In genomic region chr16:28900601-28901000, GRCh38 we compare ENCODE assay signal across 18 cellular contexts. TPM values are rescaled to one million over a fixed set of nuclear protein-coding genes. Genes with fewer than 3 reads are reported as not detected.
DNase-seq lines count a peak whose midpoint lies in the region; FAIRE-seq and TF ChIP-seq lines count a peak whose summit lies in the region.
"Had no signal": no experiment of that assay in that cellular context is flagged by ENCODE, and none has a peak within 500 bp of the region (broad histone marks: within the 10 kb centered on the region; RNA-seq: fewer than 3 reads in every experiment).

No MANE protein-coding gene starts in this region.

- no peaks in the 10 kb centered on the region for H3K23me2 ChIP-seq in H9 (ENCODE audit: insufficient read length, low read depth, low read length, poor library complexity, severe bottlenecking)
- no peaks in the 10 kb centered on the region for H3K23me2 ChIP-seq in H1 (ENCODE audit: low read depth, low read length)

- WGBS in H9 (ENCODE audit: extremely low coverage, insufficient read length, low lambda C conversion rate) = no CpG with 5 or more reads among the region's 25 CpGs
- WGBS in H1 (ENCODE audit: extremely low coverage in 1 of 2, insufficient coverage in 1 of 2, insufficient read length in 1 of 2, insufficient replicate concordance in 2 of 2, low coverage in 1 of 2, low lambda C conversion rate in 2 of 2, missing lambda C conversion rate in 1 of 2), 2 experiments = 96% methylated on average over 18 of the region's 25 CpGs; no CpG with 5 or more reads in 1 of the 2 experiments

- peak overlapping the region; percentile 90 for H3K4me2 ChIP-seq in BLaER1
- H3K4me2 ChIP-seq in H9 (ENCODE audit: insufficient read depth, insufficient read length, low read length) = no peak overlapping the region
- no peak overlapping the region for H3K4me2 ChIP-seq in H1 (ENCODE audit: insufficient read depth in 1 of 2, low read depth in 2 of 2, low read length in 2 of 2)

- no peaks in the 10 kb centered on the region for H3K27me3 Mint-ChIP-seq in H9 (ENCODE audit: low read depth)

- no peak overlapping the region for H4K5ac ChIP-seq in H9 (ENCODE audit: insufficient read length, low read depth, low read length)
- no peak overlapping the region for H4K5ac ChIP-seq in H1 (ENCODE audit: insufficient read length, low read depth, low read length)

- H3K4ac ChIP-seq in H9 (ENCODE audit: low read depth, low read length) (no peak overlapping the region), H1 (replicated peaks; ENCODE audit: insufficient read length, low read depth, low read length) (no peak overlapping the region)

- no peaks in the 10 kb centered on the region for H3K9me3 Mint-ChIP-seq in H9
- H3K9me3 Mint-ChIP-seq: CD14-positive monocyte had no signal

- CTCF ChIA-PET in H1 (lab: Charles Lee; ENCODE audit: partially characterized antibody) = interaction anchor here (0.9 to 1.5 kb wide), 3 partner anchors 11 to 45 kb away, joined by 3 to 6 read pairs (median 4); no protein-coding TSS in a partner anchor

- H3K79me2 ChIP-seq in H9 (ENCODE audit: insufficient read depth, low read length) (no peaks in the 10 kb centered on the region), H1 (ENCODE audit: control insufficient read depth in 1 of 2, insufficient read depth in 2 of 2, low read length in 2 of 2) (no peaks in the 10 kb centered on the region)

- H3K9ac ChIP-seq in BLaER1 = no peak overlapping the region
- H3K9ac ChIP-seq in H9 (ENCODE audit: extremely low read depth, insufficient read length, low read length) = no peak overlapping the region
- H3K9ac ChIP-seq in H1 (replicated peaks in 1 of 4; ENCODE audit: extremely low read depth in 1 of 4, low read depth in 3 of 4, low read length in 3 of 4) = no peak overlapping the region

- no peak for TF ChIP-seq RAD21 in H1 (IDR thresholded peaks at IDR 0.05 in 1 of 2, conservative IDR thresholded peaks at IDR 0.05 in 1 of 2; ENCODE audit: low read depth in 2 of 2, low read length in 2 of 2)

- H3K4me1 Mint-ChIP-seq in H9 = no peaks in the 10 kb centered on the region; a peak in 1 of 4 replicates
- H3K4me1 Mint-ChIP-seq: CD14-positive monocyte had no signal

- no peak overlapping the region for H3T11ph ChIP-seq in H9 (ENCODE audit: low read length)

- TF ChIP-seq CTCF in H9 (conservative IDR thresholded peaks at IDR 0.05) (no peak), H1 (IDR thresholded peaks at IDR 0.05; ENCODE audit: control extremely low read depth in 1 of 3, insufficient read depth in 1 of 3, low read depth in 1 of 3, low read length in 3 of 3) (no peak)

- POLR2A ChIA-PET in H1 (lab: Charles Lee; ENCODE audit: partially characterized antibody) = interaction anchor here (0.7 to 2.9 kb wide), 7 partner anchors 8 to 62 kb away, joined by 3 to 7 read pairs (median 4); no protein-coding TSS in a partner anchor

- no peak for TF ChIP-seq POLR2A in H1 (IDR thresholded peaks at IDR 0.05; ENCODE audit: control extremely low read depth in 1 of 2, low read depth in 2 of 2, low read length in 2 of 2)

- H2AFZ ChIP-seq in H9 (ENCODE audit: low read length) (no peak overlapping the region), H1 (ENCODE audit: low read length) (no peak overlapping the region)

- H3K79me1 ChIP-seq in H9 (ENCODE audit: insufficient read depth, low read depth, low read length, poor library complexity, severe bottlenecking) = no peaks in the 10 kb centered on the region
- no peaks in the 10 kb centered on the region for H3K79me1 ChIP-seq in H1 (ENCODE audit: low read depth, low read length)

- no peak overlapping the region for H3K18ac ChIP-seq in H9 (ENCODE audit: insufficient read length, low read depth, low read length)
- H3K18ac ChIP-seq in H1 (ENCODE audit: extremely low read depth, low read length) = no peak overlapping the region

- H4K8ac ChIP-seq in H9 (replicated peaks; ENCODE audit: insufficient read length, low read depth, low read length) (no peak overlapping the region), H1 (ENCODE audit: extremely low read depth, insufficient read depth, low read length) (peak overlapping the region; percentile 85; the same call in 1 of the 2 replicates)

- H3K27me3 ChIP-seq in BLaER1 (no peaks in the 10 kb centered on the region), H9 (ENCODE audit: insufficient read depth, low read length) (no peaks in the 10 kb centered on the region), H1 (replicated peaks in 1 of 4; ENCODE audit: control insufficient read depth in 3 of 4, extremely low read depth in 1 of 4, insufficient read depth in 3 of 4, low read length in 3 of 4) (no peaks in the 10 kb centered on the region)

- H3K27ac ChIP-seq in BLaER1 (peak overlapping the region; percentile 86), H9 (ENCODE audit: insufficient read length, low read depth, low read length) (no peak overlapping the region), H1 (ENCODE audit: low read depth, low read length) (0 out of 2 replicates have a peak overlapping the region, but pooled peaks have one; percentile 45)
- H3K27ac ChIP-seq: SK-N-MC had no signal

- DNase-seq in H9 (no peak), H1 (ENCODE audit: low read depth in 1 of 2, low spot score in 2 of 2) (no peak), NCI-H146 (lab: John Stamatoyannopoulos, UW) (no peak), AG20443 (ENCODE audit: low spot score) (no peak)
- DNase-seq: DMS79, HCEC 1CT, NCI-H1105, NCI-H1694, NCI-H2081 treated with DMSO at 0.1 percent for 48 hours, NCI-H446 treated with DMSO at 0.1 percent for 48 hours, NCI-H69, SHP77 had no signal

- no peaks in the 10 kb centered on the region for H4K20me1 ChIP-seq in BLaER1
- no peaks in the 10 kb centered on the region for H4K20me1 ChIP-seq in H9 (ENCODE audit: control insufficient read depth, insufficient read depth, insufficient read length)
- H4K20me1 ChIP-seq in H1 (replicated peaks in 1 of 2; ENCODE audit: control insufficient read depth in 1 of 2, insufficient read depth in 2 of 2, low read length in 2 of 2) = peaks cover 0 to 2% of the 10 kb centered on the region in 2 experiments

- H3K4me1 ChIP-seq in BLaER1 (peaks cover 59% of the 10 kb centered on the region), H9 (ENCODE audit: insufficient read depth, low read length) (no peaks in the 10 kb centered on the region), H1 (replicated peaks in 1 of 4; ENCODE audit: control insufficient read depth in 3 of 4, insufficient read depth in 4 of 4, low read length in 3 of 4) (no peaks in the 10 kb centered on the region; a peak in 1 of 7 replicates)

- H2BK20ac ChIP-seq in H9 (ENCODE audit: low read depth, low read length, poor library complexity, severe bottlenecking) (no peak overlapping the region), H1 (ENCODE audit: low read length) (0 out of 2 replicates have a peak overlapping the region, but pooled peaks have one; percentile 48)

- H3K9me3 ChIP-seq in BLaER1 (no peaks in the 10 kb centered on the region), H9 (ENCODE audit: control insufficient read depth, low read depth, low read length) (no peaks in the 10 kb centered on the region), H1 (ENCODE audit: insufficient read depth in 2 of 2, low read depth in 1 of 2, low read length in 1 of 2) (no peaks in the 10 kb centered on the region)

- H3K14ac ChIP-seq in H9 (ENCODE audit: insufficient read depth, low read length) (no peak overlapping the region; the same call in 1 of the 2 replicates), H1 (ENCODE audit: insufficient read length) (no peak overlapping the region)

- H4K91ac ChIP-seq in H9 (ENCODE audit: insufficient read length, low read depth, low read length) (no peak overlapping the region), H1 (replicated peaks; ENCODE audit: insufficient read length, low read length) (no peak overlapping the region)

- peaks cover 0 to 2% (median 0%) of the 10 kb centered on the region in 3 experiments; a peak in 1 of 7 replicates for H3K36me3 Mint-ChIP-seq in H9 (ENCODE audit: insufficient read depth in 1 of 3, low read depth in 3 of 3)

- H2BK15ac ChIP-seq in H9 (ENCODE audit: low read depth, low read length) = no peak overlapping the region
- no peak overlapping the region for H2BK15ac ChIP-seq in H1 (ENCODE audit: low read length)

- FAIRE-seq in H1 (lab: Jason Lieb, UNC) = no peak
- FAIRE-seq: K562, RCC 7860 had no signal

- H3K36me3 ChIP-seq in BLaER1 (peaks cover 37% of the 10 kb centered on the region), H1 (ENCODE audit: control insufficient read depth in 2 of 4, insufficient read depth in 4 of 4, low read length in 3 of 4) (no peaks in the 10 kb centered on the region; a peak in 1 of 8 replicates)

- H3K4me3 Mint-ChIP-seq in H9 = no peak overlapping the region
- H3K4me3 Mint-ChIP-seq: CD14-positive monocyte had no signal

- H3K23ac ChIP-seq in H9 (ENCODE audit: insufficient read length, low read depth, low read length) (no peak overlapping the region), H1 (ENCODE audit: insufficient read length) (no peak overlapping the region)

- no peak overlapping the region for H2BK5ac ChIP-seq in H9 (ENCODE audit: insufficient read length, low read length)
- H2BK5ac ChIP-seq in H1 (ENCODE audit: low read depth, low read length) = peak overlapping the region; percentile 75

- H2BK120ac ChIP-seq in H9 (ENCODE audit: low read depth, low read length, poor library complexity, severe bottlenecking) = no peak overlapping the region
- H2BK120ac ChIP-seq in H1 (replicated peaks; ENCODE audit: low read depth, low read length) = no peak overlapping the region

- H2BK12ac ChIP-seq in H9 (ENCODE audit: insufficient read length, low read depth, low read length) (no peak overlapping the region), H1 (ENCODE audit: low read depth, low read length) (0 out of 2 replicates have a peak overlapping the region, but pooled peaks have one; percentile 17)

- H3K4me3 ChIP-seq in BLaER1 (no peak overlapping the region), H1 (ENCODE audit: extremely low read depth in 1 of 4, insufficient read depth in 2 of 4, low read depth in 3 of 4, low read length in 4 of 4) (no peak overlapping the region)
- H3K4me3 ChIP-seq: K562, SK-N-MC had no signal

- H3K56ac ChIP-seq in H9 (ENCODE audit: insufficient read length, low read depth, low read length) = no peak overlapping the region
- H3K56ac ChIP-seq in H1 (replicated peaks; ENCODE audit: insufficient read length, low read depth, low read length) = no peak overlapping the region

- no peak overlapping the region for H2AK5ac ChIP-seq in H9 (ENCODE audit: insufficient read length, low read length)
- H2AK5ac ChIP-seq in H1 (ENCODE audit: low read depth, low read length) = no peak overlapping the region

- H3K27ac Mint-ChIP-seq in H9 = peak overlapping the region in 2 of 3 experiments; percentile 67 to 82; a peak in 3 of 7 replicates

- TF ChIP-seq EP300 in H1 (IDR thresholded peaks at IDR 0.05; ENCODE audit: borderline replicate concordance in 1 of 2, low read depth in 2 of 2, low read length in 2 of 2) = no peak

RNA-seq across cellular contexts. Expression of gene ATP2A1, which starts 22.3 kb away (rescaled TPM):
- total RNA-seq in H9 (2021) = 3.9 and 4.6 TPM in 2 replicates
- 2.4 and 3.0 TPM in 2 replicates for total RNA-seq in H1 (2021; fragmentation: NEBNext Ultra II Directional; extraction: Animal tissue kit (Norgen Biotek cat#: 25700))
- polyA plus RNA-seq in H1 (2011; rRNA removed) = 1.7 and 3.1 TPM in 2 replicates
- 1.9 TPM for polyA plus RNA-seq in H1 (2011; cell fraction: cytosol; rRNA removed)
- 10.5 TPM for polyA plus RNA-seq in H1 (2011; cell fraction: nucleus; rRNA removed)
- 4.4 to 10.5 TPM (median 6.1 TPM) in 4 replicates for polyA plus RNA-seq in H1 (2012, experiment 1 of 2)
- 1.4 TPM for polyA plus RNA-seq in H1 (2012, experiment 2 of 2)
- 2.6 TPM for polyA plus RNA-seq in H1 (2013, experiment 1 of 2)
- polyA plus RNA-seq in H1 (2013, experiment 2 of 2) = 1.5 TPM
- 1.3 and 2.0 TPM in 2 replicates for polyA minus RNA-seq in H1 (2011; rRNA and poly(A)+ RNA removed)
- polyA minus RNA-seq in H1 (2011; cell fraction: cytosol; rRNA and poly(A)+ RNA removed) = 1.4 TPM
- polyA minus RNA-seq in H1 (2011; cell fraction: nucleus; rRNA and poly(A)+ RNA removed) = 14.5 TPM
- polyA plus RNA-seq: CD14-positive monocyte had no signal

RNA-seq across cellular contexts. Expression of gene RABEP2, which starts 24.4 kb away (rescaled TPM):
- 14.4 and 17.5 TPM in 2 replicates for total RNA-seq in H9 (2021)
- 13.3 and 14.9 TPM in 2 replicates for total RNA-seq in H1 (2021; fragmentation: NEBNext Ultra II Directional; extraction: Animal tissue kit (Norgen Biotek cat#: 25700))
- 10.4 and 13.2 TPM in 2 replicates for polyA plus RNA-seq in H1 (2011; rRNA removed)
- 21.1 TPM for polyA plus RNA-seq in H1 (2011; cell fraction: cytosol; rRNA removed)
- polyA plus RNA-seq in H1 (2011; cell fraction: nucleus; rRNA removed) = 27.3 TPM
- 13.5 to 16.6 TPM (median 15.7 TPM) in 4 replicates for polyA plus RNA-seq in H1 (2012, experiment 1 of 2)
- polyA plus RNA-seq in H1 (2012, experiment 2 of 2) = 10.2 TPM
- 8.9 TPM for polyA plus RNA-seq in H1 (2013, experiment 1 of 2)
- 8.0 TPM for polyA plus RNA-seq in H1 (2013, experiment 2 of 2)
- 3.9 and 4.0 TPM in 2 replicates for polyA minus RNA-seq in H1 (2011; rRNA and poly(A)+ RNA removed)
- polyA minus RNA-seq in H1 (2011; cell fraction: cytosol; rRNA and poly(A)+ RNA removed) = 9.5 TPM
- 13.0 TPM for polyA minus RNA-seq in H1 (2011; cell fraction: nucleus; rRNA and poly(A)+ RNA removed)

RNA-seq across cellular contexts. Expression of gene CD19, which starts 31.2 kb away (rescaled TPM):
- total RNA-seq in H9 (2021) = 0.50 and 1.4 TPM in 2 replicates
- 0.21 and 0.65 TPM in 2 replicates for total RNA-seq in H1 (2021; fragmentation: NEBNext Ultra II Directional; extraction: Animal tissue kit (Norgen Biotek cat#: 25700))
- 0.57 and 2.3 TPM in 2 replicates for polyA plus RNA-seq in H1 (2011; rRNA removed)
- polyA plus RNA-seq in H1 (2011; cell fraction: cytosol; rRNA removed) = 1.8 TPM
- polyA plus RNA-seq in H1 (2011; cell fraction: nucleus; rRNA removed) = 1.0 TPM
- 0.53 to 0.73 TPM (median 0.65 TPM) in 4 replicates for polyA plus RNA-seq in H1 (2012, experiment 1 of 2)
- 0.16 TPM for polyA plus RNA-seq in H1 (2012, experiment 2 of 2)
- polyA plus RNA-seq in H1 (2013, experiment 1 of 2) = 1.1 TPM
- 1.6 TPM for polyA plus RNA-seq in H1 (2013, experiment 2 of 2)
- polyA minus RNA-seq in H1 (2011; rRNA and poly(A)+ RNA removed) = 0.28 TPM in 1 of 2 replicates, not detected in the other
- polyA minus RNA-seq in H1 (2011; cell fraction: cytosol; rRNA and poly(A)+ RNA removed) = not detected
- polyA minus RNA-seq in H1 (2011; cell fraction: nucleus; rRNA and poly(A)+ RNA removed) = 1.1 TPM
- total RNA-seq: A673 had no signal

RNA-seq across cellular contexts. Expression of gene SH2B1, which starts 37.0 kb away (rescaled TPM):
- 50.1 and 51.9 TPM in 2 replicates for total RNA-seq in H9 (2021)
- 38.5 and 39.7 TPM in 2 replicates for total RNA-seq in H1 (2021; fragmentation: NEBNext Ultra II Directional; extraction: Animal tissue kit (Norgen Biotek cat#: 25700))
- polyA plus RNA-seq in H1 (2011; rRNA removed) = 32.0 and 57.5 TPM in 2 replicates
- 30.7 TPM for polyA plus RNA-seq in H1 (2011; cell fraction: cytosol; rRNA removed)
- 219 TPM for polyA plus RNA-seq in H1 (2011; cell fraction: nucleus; rRNA removed)
- 40.1 to 43.9 TPM (median 40.4 TPM) in 4 replicates for polyA plus RNA-seq in H1 (2012, experiment 1 of 2)
- polyA plus RNA-seq in H1 (2012, experiment 2 of 2) = 32.3 TPM
- 30.1 TPM for polyA plus RNA-seq in H1 (2013, experiment 1 of 2)
- 29.1 TPM for polyA plus RNA-seq in H1 (2013, experiment 2 of 2)
- polyA minus RNA-seq in H1 (2011; rRNA and poly(A)+ RNA removed) = 9.2 and 13.9 TPM in 2 replicates
- polyA minus RNA-seq in H1 (2011; cell fraction: cytosol; rRNA and poly(A)+ RNA removed) = 18.1 TPM
- polyA minus RNA-seq in H1 (2011; cell fraction: nucleus; rRNA and poly(A)+ RNA removed) = 21.9 TPM

RNA-seq across cellular contexts. Expression of gene NFATC2IP, which starts 50.1 kb away (rescaled TPM):
- total RNA-seq in H9 (2021) = 68.8 and 73.8 TPM in 2 replicates
- total RNA-seq in H1 (2021; fragmentation: NEBNext Ultra II Directional; extraction: Animal tissue kit (Norgen Biotek cat#: 25700)) = 54.4 and 56.0 TPM in 2 replicates
- 71.5 and 73.3 TPM in 2 replicates for polyA plus RNA-seq in H1 (2011; rRNA removed)
- 86.2 TPM for polyA plus RNA-seq in H1 (2011; cell fraction: cytosol; rRNA removed)
- polyA plus RNA-seq in H1 (2011; cell fraction: nucleus; rRNA removed) = 140 TPM
- polyA plus RNA-seq in H1 (2012, experiment 1 of 2) = 75.2 to 84.1 TPM (median 78.7 TPM) in 4 replicates
- 41.1 TPM for polyA plus RNA-seq in H1 (2012, experiment 2 of 2)
- 45.8 TPM for polyA plus RNA-seq in H1 (2013, experiment 1 of 2)
- polyA plus RNA-seq in H1 (2013, experiment 2 of 2) = 38.1 TPM
- 67.6 and 74.7 TPM in 2 replicates for polyA minus RNA-seq in H1 (2011; rRNA and poly(A)+ RNA removed)
- 27.4 TPM for polyA minus RNA-seq in H1 (2011; cell fraction: cytosol; rRNA and poly(A)+ RNA removed)
- 67.3 TPM for polyA minus RNA-seq in H1 (2011; cell fraction: nucleus; rRNA and poly(A)+ RNA removed)
